ENCODE assay signal across 8 cellular contexts in the genomic region with DNA sequence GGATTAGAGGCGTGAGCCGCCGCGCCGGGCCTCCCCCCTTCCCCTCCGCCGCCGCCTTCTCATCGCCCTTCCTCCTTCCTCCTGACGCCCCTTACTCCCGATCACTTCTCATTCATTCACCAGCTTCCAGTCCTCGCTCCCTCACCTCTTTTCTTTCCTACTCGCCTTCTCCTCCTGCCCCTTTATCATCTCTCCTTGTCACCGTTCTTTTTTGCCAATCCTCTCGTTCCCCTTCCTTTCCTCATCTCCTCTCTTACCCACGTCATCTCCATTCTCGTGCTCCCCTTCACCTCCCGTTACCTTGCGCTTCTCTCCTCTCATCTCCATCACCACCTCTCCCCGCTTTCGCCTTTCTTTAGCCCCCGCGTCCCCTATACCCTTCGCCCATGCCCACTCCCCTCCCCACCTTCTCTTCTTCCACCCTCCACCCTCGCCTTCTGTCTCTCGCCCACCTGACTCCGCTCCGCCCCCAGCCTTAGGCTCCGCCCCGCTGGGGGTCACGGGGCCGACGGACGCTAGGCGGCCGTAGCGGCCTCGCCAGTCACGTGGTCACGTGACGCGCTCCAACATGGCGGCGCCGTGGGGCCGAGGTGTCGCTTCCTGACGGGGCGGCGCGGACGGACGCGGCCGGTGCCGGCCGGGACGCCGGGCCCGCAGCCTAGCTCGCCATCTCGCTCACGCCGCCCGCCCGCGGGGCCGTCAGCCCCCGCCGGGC. TPM values are rescaled to one million over a fixed set of nuclear protein-coding genes. Genes with fewer than 3 reads are reported as not detected.
DNase-seq lines count a peak whose midpoint lies in the region; ATAC-seq, FAIRE-seq and TF ChIP-seq lines count a peak whose summit lies in the region.

A gene (plus strand): TSS at position 544 of the 715 bp plus-strand sequence. CDS start 179 bp downstream, outside the sequence.

- H3K27me3 Mint-ChIP-seq in Calu3 (ENCODE audit: unreplicated experiment) = no peaks in the 10 kb centered on the region

- H3K79me2 ChIP-seq in OCI-LY7 (ENCODE audit: insufficient read depth, low read depth, low read length) (peaks cover 44% of the 10 kb centered on the region), endothelial cell of umbilical vein (ENCODE audit: control insufficient read depth, insufficient read depth, low read length) (peaks cover 43% of the 10 kb centered on the region)

- H3K27ac ChIP-seq in OCI-LY7 (ENCODE audit: low read depth, low read length, poor library complexity, severe bottlenecking) (peak within 1 kb of the TSS; percentile 78), endothelial cell of umbilical vein (ENCODE audit: insufficient read depth, low read depth, low read length) (peak within 1 kb of the TSS; percentile 94)

- TF ChIP-seq CTCF in Calu3 (IDR thresholded peaks at IDR 0.05; ENCODE audit: unreplicated experiment) (peak; percentile 8), OCI-LY7 (conservative IDR thresholded peaks at IDR 0.05; ENCODE audit: low read length) (no peak; the same call in 1 of the 2 replicates), endothelial cell of umbilical vein (IDR thresholded peaks at IDR 0.05; ENCODE audit: extremely low read depth in 1 of 2, insufficient read depth in 1 of 2, low read depth in 1 of 2, low read length in 2 of 2) (no peak)

- dilution Hi-C loops in endothelial cell of umbilical vein (cut with MboI; ENCODE audit: extremely low pct_ligation_motif_present, low sequenced_read_pairs) = loop anchor here (25.0 kb wide), 1 partner anchor 259 kb away; no protein-coding TSS in a partner anchor

- no peaks in the 10 kb centered on the region for H3K9me3 Mint-ChIP-seq in Calu3 (ENCODE audit: low read depth, unreplicated experiment)

- H3K4me1 ChIP-seq in OCI-LY7 (ENCODE audit: insufficient read depth, low read length, poor library complexity, severe bottlenecking) (peaks cover 48% of the 10 kb centered on the region), endothelial cell of umbilical vein (ENCODE audit: control insufficient read depth, extremely low read depth, insufficient read depth, low read length) (peaks cover 25% of the 10 kb centered on the region)

- peak within 1 kb of the TSS; percentile 78 for H3K4me3 Mint-ChIP-seq in Calu3 (ENCODE audit: low read depth, unreplicated experiment)

- peak within 1 kb of the TSS; percentile 91 for H3K4me3 ChIP-seq in OCI-LY7 (ENCODE audit: low read depth, low read length, poor library complexity, severe bottlenecking)
- H3K4me3 ChIP-seq in endothelial cell of umbilical vein (replicated peaks in 1 of 3; ENCODE audit: insufficient read depth in 1 of 3, low read depth in 1 of 3, low read length in 3 of 3) = peak within 1 kb of the TSS; percentile 56 to 82 (median 78)

- no peaks in the 10 kb centered on the region for H3K9me1 ChIP-seq in endothelial cell of umbilical vein (replicated peaks; ENCODE audit: control insufficient read depth, extremely low read depth, insufficient read depth, low read length)

- peak within 1 kb of the TSS; percentile 99 for H3K27ac Mint-ChIP-seq in Calu3 (ENCODE audit: unreplicated experiment)

- FAIRE-seq in endothelial cell of umbilical vein (lab: Jason Lieb, UNC) = peak; percentile 81

- H2AFZ ChIP-seq in OCI-LY7 (ENCODE audit: low read length) (peak within 1 kb of the TSS; percentile 70), endothelial cell of umbilical vein (ENCODE audit: low read depth, low read length) (peak within 1 kb of the TSS; percentile 66)

- intact Hi-C loops in Calu3 (cut with micrococcal nuclease; ENCODE audit: unreplicated experiment) = loop anchor here (5.0 kb wide), 1 partner anchor 434 kb away; no protein-coding TSS in a partner anchor
- intact Hi-C loops in OCI-LY7 (cut with micrococcal nuclease; ENCODE audit: unreplicated experiment) = loop anchor here (5.0 kb wide), 1 partner anchor 99 kb away; no protein-coding TSS in a partner anchor
- intact Hi-C loops in endothelial cell of umbilical vein (cut with micrococcal nuclease) = loop anchor here (10.0 kb wide), 1 partner anchor 1607 kb away; no protein-coding TSS in a partner anchor

- peaks cover 36% of the 10 kb centered on the region for H3K4me1 Mint-ChIP-seq in Calu3 (ENCODE audit: low read depth, unreplicated experiment)

- H4K20me1 ChIP-seq in OCI-LY7 (ENCODE audit: insufficient read depth, low read length) = peaks cover 19% of the 10 kb centered on the region
- H4K20me1 ChIP-seq in endothelial cell of umbilical vein (replicated peaks; ENCODE audit: control insufficient read depth, extremely low read depth, insufficient read depth, low read length) = no peaks in the 10 kb centered on the region

- H3K36me3 ChIP-seq in OCI-LY7 (ENCODE audit: insufficient read depth, low read length) (peaks cover 4% of the 10 kb centered on the region; the same call in 1 of the 2 replicates), endothelial cell of umbilical vein (ENCODE audit: control insufficient read depth in 2 of 2, extremely low read depth in 1 of 2, insufficient read depth in 2 of 2, low read length in 2 of 2) (no peaks in the 10 kb centered on the region)

- H3K9me3 ChIP-seq in OCI-LY7 (ENCODE audit: low read length) (no peaks in the 10 kb centered on the region), endothelial cell of umbilical vein (replicated peaks; ENCODE audit: control insufficient read depth, insufficient read depth, low read length) (no peaks in the 10 kb centered on the region)

- DNase-seq in Calu3 = peak; percentile 99
- peak; percentile 94 for DNase-seq in HuH-7 (ENCODE audit: low spot score)
- peak; percentile 97 for DNase-seq in OCI-LY7 (ENCODE audit: low spot score)
- peak; percentile 88 for DNase-seq in activated T-cell treated with anti-CD3 and anti-CD28 coated beads for 1 hour (ENCODE audit: low read depth)
- DNase-seq in endothelial cell of umbilical vein (ENCODE audit: low read depth, low spot score) = peak; percentile 93
- peak; percentile 86 for DNase-seq in middle frontal gyrus (ENCODE audit: extremely low spot score, low spot score)
- DNase-seq in stimulated activated CD8-positive, alpha-beta memory T cell treated with anti-CD3 and anti-CD28 coated beads, Interleukin-2, amount 100 ng/mL, for 1 hour (ENCODE audit: low read depth in 2 of 2) = peak; percentile 81 to 82

- POLR2A ChIA-PET in OCI-LY7 (lab: Charles Lee) (interaction anchor here (0.5 to 1.0 kb wide), 2 partner anchors 39 to 95 kb away, joined by 3 read pairs; no protein-coding TSS in a partner anchor), endothelial cell of umbilical vein (lab: Charles Lee) (no interaction called here)

- CTCF ChIA-PET in Calu3 (lab: Charles Lee) (interaction anchor here (0.7 to 1.7 kb wide), 6 partner anchors 11 to 264 kb away, joined by 3 to 5 read pairs (median 4); no protein-coding TSS in a partner anchor), OCI-LY7 (lab: Charles Lee; ENCODE audit: unreplicated experiment) (interaction anchor here (0.7 kb wide), 1 partner anchor 168 kb away, joined by 3 read pairs; no protein-coding TSS in a partner anchor), endothelial cell of umbilical vein (lab: Charles Lee) (interaction anchor here (2.4 to 2.9 kb wide), 2 partner anchors 36 to 62 kb away, joined by 7 to 11 read pairs; no protein-coding TSS in a partner anchor)

- peak within 1 kb of the TSS; percentile 97 for H3K9ac ChIP-seq in endothelial cell of umbilical vein (replicated peaks; ENCODE audit: extremely low read depth, insufficient read depth, low read length)

- H3K4me2 ChIP-seq in OCI-LY7 (ENCODE audit: low read length) (peak within 1 kb of the TSS; percentile 96), endothelial cell of umbilical vein (ENCODE audit: insufficient read depth, low read length) (peak within 1 kb of the TSS; percentile 83)

- no peaks in the 10 kb centered on the region for H3K9me2 ChIP-seq in OCI-LY7 (ENCODE audit: insufficient read depth, low read length)

- H3K27me3 ChIP-seq in endothelial cell of umbilical vein (ENCODE audit: control insufficient read depth in 2 of 2, insufficient read depth in 2 of 2, low read length in 2 of 2) = no peaks in the 10 kb centered on the region

- no peak for TF ChIP-seq POLR2A in endothelial cell of umbilical vein (IDR thresholded peaks at IDR 0.05; ENCODE audit: low read depth, low read length)

- ATAC-seq in GM21447 (IDR thresholded peaks at IDR 0.05; ENCODE audit: unreplicated experiment) = peak; percentile 60

- BruUV-seq in Calu3 (replicated peaks; lab: Mats Ljungman, UMichigan) = no TSS peak
- no TSS peak for BruUV-seq in OCI-LY7 (replicated peaks; lab: Mats Ljungman, UMichigan)
- BruUV-seq in endothelial cell of umbilical vein (replicated peaks; lab: Mats Ljungman, UMichigan) = no TSS peak

- peaks cover 37% of the 10 kb centered on the region for H3K36me3 Mint-ChIP-seq in Calu3 (ENCODE audit: insufficient read depth, unreplicated experiment)

TF ChIP-seq in endothelial cell of umbilical vein, 7 proteins besides CTCF, POLR2A, EP300 and RAD21:
- TF ChIP-seq MYC (IDR thresholded peaks at IDR 0.05; ENCODE audit: low read depth, low read length) = no peak
- TF ChIP-seq, protein P1, sequence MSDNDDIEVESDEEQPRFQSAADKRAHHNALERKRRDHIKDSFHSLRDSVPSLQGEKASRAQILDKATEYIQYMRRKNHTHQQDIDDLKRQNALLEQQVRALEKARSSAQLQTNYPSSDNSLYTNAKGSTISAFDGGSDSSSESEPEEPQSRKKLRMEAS (IDR thresholded peaks at IDR 0.05; ENCODE audit: insufficient read depth, insufficient read length) = peak; percentile 96
- peak; percentile 93 for TF ChIP-seq POLR2AphosphoS5 (IDR thresholded peaks at IDR 0.05; ENCODE audit: insufficient read depth, low read depth, low read length)
- TF ChIP-seq JUN (IDR thresholded peaks at IDR 0.05; ENCODE audit: borderline replicate concordance, insufficient read depth, insufficient read length, low read depth) = no peak
- TF ChIP-seq GATA2 (IDR thresholded peaks at IDR 0.05; ENCODE audit: insufficient read depth, insufficient read length, low read depth, low read length) = no peak
- TF ChIP-seq FOS (IDR thresholded peaks at IDR 0.05; ENCODE audit: borderline replicate concordance, insufficient read depth, low read length) = no peak
- no peak for TF ChIP-seq EZH2 (IDR thresholded peaks at IDR 0.05; ENCODE audit: borderline replicate concordance, low read depth, low read length, severe bottlenecking)

RNA-seq across cellular contexts. Expression of the gene that starts here (rescaled TPM):
- total RNA-seq in Calu3 (2022) (55.0 and 59.2 TPM in 2 replicates), OCI-LY7 (2022) (40.3 and 42.1 TPM in 2 replicates), endothelial cell of umbilical vein (26.1 and 32.6 TPM in 2 replicates)
- 18.4 and 23.4 TPM in 2 replicates for total RNA-seq in OCI-LY7 (2014; rRNA removed; shearing (Covaris generic))
- 8.6 and 12.7 TPM in 2 replicates for polyA plus RNA-seq in endothelial cell of umbilical vein
- polyA plus RNA-seq in endothelial cell of umbilical vein (2011; cell fraction: cytosol; rRNA removed) = 10.6 and 11.0 TPM in 2 replicates
- 35.7 and 68.9 TPM in 2 replicates for polyA plus RNA-seq in endothelial cell of umbilical vein (2011; cell fraction: nucleus; rRNA removed)
- 18.8 and 24.0 TPM in 2 replicates for polyA plus RNA-seq in endothelial cell of umbilical vein (2012)
- 60.9 and 66.9 TPM in 2 replicates for polyA minus RNA-seq in endothelial cell of umbilical vein
- polyA minus RNA-seq in endothelial cell of umbilical vein (2011; cell fraction: cytosol; rRNA and poly(A)+ RNA removed) = 29.8 TPM
- polyA minus RNA-seq in endothelial cell of umbilical vein (2011; cell fraction: nucleus; rRNA and poly(A)+ RNA removed) = 47.1 and 51.0 TPM in 2 replicates

Comparison
In these comparisons a context has a peak if more than half of its experiments do, and no peak if none do; other contexts are left out.
1. Peak in every context shown above with its lines: DNase-seq, ATAC-seq, H3K4me3 ChIP-seq and H3K27ac ChIP-seq.